16 cellular contexts compared by ENCODE assay signal in genomic region chr2:150474326-150475074, GRCh38. TPM values are rescaled to one million over a fixed set of nuclear protein-coding genes. Genes with fewer than 3 reads are reported as not detected.
DNase-seq lines count a peak whose midpoint lies in the region; ATAC-seq and TF ChIP-seq lines count a peak whose summit lies in the region.
"Had no signal": no experiment of that assay in that cellular context is flagged by ENCODE, and none has a peak within 500 bp of the region (broad histone marks: within the 10 kb centered on the region; RNA-seq: fewer than 3 reads in every experiment).

No MANE protein-coding gene starts in this region.

- DNase-seq in right cardiac atrium = no peak
- no peak for DNase-seq in cardiac septum (ENCODE audit: low spot score)
- no peak for DNase-seq in coronary artery (ENCODE audit: low spot score)
- DNase-seq in vagina (ENCODE audit: extremely low spot score in 2 of 2) = no peak
- DNase-seq in dedifferentiated amniotic fluid mesenchymal stem cell (ENCODE audit: extremely low spot score) = no peak
- no peak for DNase-seq in GOT3 (lab: John Stamatoyannopoulos, UW)
- no peak for DNase-seq in COLO668 (lab: John Stamatoyannopoulos, UW; ENCODE audit: unreplicated experiment)
- DNase-seq: activated naive CD4-positive, alpha-beta T cell treated with anti-CD3 and anti-CD28 coated beads, Interleukin-2, amount 10 ng/mL, durations not matched to agents 7 days and 5 days; left cardiac atrium; NCI-H1436; NCI-H774; SIG-M5; thyroid gland had no signal

- H3K27me3 ChIP-seq in right cardiac atrium (ENCODE audit: control insufficient read depth, insufficient read depth) (no peaks in the 10 kb centered on the region), muscle layer of colon (ENCODE audit: control insufficient read depth in 1 of 2, insufficient read depth in 2 of 2, low read length in 2 of 2) (no peaks in the 10 kb centered on the region), vagina (no peaks in the 10 kb centered on the region)
- H3K27me3 ChIP-seq: neural progenitor cell, thyroid gland had no signal

- WGBS in right cardiac atrium = 73% methylated on average over 4 of the region's 4 CpGs

- TF ChIP-seq CTCF in coronary artery (IDR thresholded peaks at IDR 0.05) (no peak), vagina (IDR thresholded peaks at IDR 0.05) (no peak)

- H3K4me3 ChIP-seq in right cardiac atrium (ENCODE audit: low read length) = no peak overlapping the region
- H3K4me3 ChIP-seq in coronary artery = no peak overlapping the region
- no peak overlapping the region for H3K4me3 ChIP-seq in muscle layer of colon (ENCODE audit: low read depth in 1 of 2, low read length in 2 of 2)
- H3K4me3 ChIP-seq in vagina = no peak overlapping the region
- H3K4me3 ChIP-seq: K562, neural progenitor cell, thyroid gland had no signal

- intact Hi-C loops in right cardiac atrium (cut with DNase I) = no loop called here
- intact Hi-C loops in cardiac septum (cut with DNase I) = loop anchor here (5.0 kb wide), 2 partner anchors 47 to 192 kb away; no protein-coding TSS in a partner anchor
- intact Hi-C loops in vagina (cut with DNase I) = no loop called here

- H3K36me3 ChIP-seq in muscle layer of colon (ENCODE audit: insufficient read depth, low read length) (peaks cover 28% of the 10 kb centered on the region), vagina (peaks cover 0 to 28% of the 10 kb centered on the region in 2 donors)
- H3K36me3 ChIP-seq: neural progenitor cell, thyroid gland had no signal

- no peak overlapping the region for H3K9ac ChIP-seq in muscle layer of colon (ENCODE audit: low read length)
- H3K9ac ChIP-seq: neural progenitor cell had no signal

- ATAC-seq in right cardiac atrium = peak in 1 of 2 donors; percentile 44
- ATAC-seq: K562, left cardiac atrium had no signal

- no peak for TF ChIP-seq POLR2A in vagina (IDR thresholded peaks at IDR 0.05)

- peaks cover 4% of the 10 kb centered on the region for H3K4me1 ChIP-seq in right cardiac atrium (ENCODE audit: control insufficient read depth, insufficient read depth, low read length)
- H3K4me1 ChIP-seq in muscle layer of colon (ENCODE audit: insufficient read depth, low read length) = peaks cover 34% of the 10 kb centered on the region
- H3K4me1 ChIP-seq in vagina = peaks cover 76% of the 10 kb centered on the region

- H3K9me3 ChIP-seq in right cardiac atrium (ENCODE audit: control insufficient read depth, low read length) (no peaks in the 10 kb centered on the region), muscle layer of colon (ENCODE audit: low read length) (no peaks in the 10 kb centered on the region), vagina (no peaks in the 10 kb centered on the region)
- H3K9me3 ChIP-seq: thyroid gland had no signal

- H3K27ac ChIP-seq in right cardiac atrium (ENCODE audit: low read length) (peak overlapping the region; percentile 8), coronary artery (peak overlapping the region; percentile 79 to 81), muscle layer of colon (ENCODE audit: low read depth, low read length) (peak overlapping the region; percentile 21), vagina (peak overlapping the region; percentile 51)
- H3K27ac ChIP-seq: neural progenitor cell, thyroid gland had no signal

RNA-seq across cellular contexts. Expression of gene RND3, which starts 13.0 kb away (rescaled TPM):
- total RNA-seq in right cardiac atrium (10 to 100 TPM in 3 of 4 donors, 1 to 10 TPM in 1; 9.1 to 32.7 (median 16.1) TPM), cardiac septum (46.9 TPM), vagina (62.1 TPM)
- polyA plus RNA-seq in right cardiac atrium = 16.4 TPM

Comparison
In these comparisons a context has a peak if more than half of its experiments do, and no peak if none do; other contexts are left out.
1. H3K27ac ChIP-seq: peak in every context shown above with its lines; median percentile 80 in coronary artery; 51 in vagina; 21 in muscle layer of colon; 8 in right cardiac atrium.